ENCODE assay signal across 14 cellular contexts in genomic region chr21:41477641-41478318, GRCh38. TPM values are rescaled to one million over a fixed set of nuclear protein-coding genes. Genes with fewer than 3 reads are reported as not detected.
A peak's percentile ranks its signal among the peaks of the same experiment; 100 is the strongest.
DNase-seq lines count a peak whose midpoint lies in the region; ATAC-seq, FAIRE-seq and TF ChIP-seq lines count a peak whose summit lies in the region.
"Had no signal": no experiment of that assay in that cellular context is flagged by ENCODE, and none has a peak within 500 bp of the region (broad histone marks: within the 10 kb centered on the region; RNA-seq: fewer than 3 reads in every experiment).

No MANE protein-coding gene starts in this region.

- no peak for TF ChIP-seq POLR2A in transverse colon (IDR thresholded peaks at IDR 0.05)

- H3K79me2 ChIP-seq in astrocyte (ENCODE audit: insufficient read depth, low read length), result no peaks in the 10 kb centered on the region

- 13 to 20% methylated on average over 4 to 14 of the region's 15 CpGs for WGBS in transverse colon (ENCODE audit: low coverage in 1 of 2), 2 donors

- H3K9me3 ChIP-seq in astrocyte (ENCODE audit: insufficient read depth, low read depth, low read length) (no peaks in the 10 kb centered on the region), left lung (no peaks in the 10 kb centered on the region), transverse colon (no peaks in the 10 kb centered on the region)

- H3K36me3 Mint-ChIP-seq in astrocyte (ENCODE audit: low read depth, unreplicated experiment), result no peaks in the 10 kb centered on the region

- FAIRE-seq in astrocyte (lab: Jason Lieb, UNC), result no peak
- FAIRE-seq: GM12891 had no signal

- TF ChIP-seq EP300 in transverse colon (IDR thresholded peaks at IDR 0.05; ENCODE audit: low read depth), result no peak

- no peaks in the 10 kb centered on the region for H4K20me1 ChIP-seq in astrocyte (ENCODE audit: insufficient read depth, low read length)

- H3K4me2 ChIP-seq in astrocyte (ENCODE audit: low read length), result no peak overlapping the region

- intact Hi-C loops in left lung (cut with DNase I), result no loop called here
- intact Hi-C loops in transverse colon (cut with DNase I; ENCODE audit: low total_unique reads), result no loop called here

- H3K4me1 Mint-ChIP-seq in astrocyte (ENCODE audit: low read depth, unreplicated experiment), result peaks cover 42% of the 10 kb centered on the region

- H3K9ac ChIP-seq in astrocyte (ENCODE audit: low read length), result no peak overlapping the region

- H3K36me3 ChIP-seq in astrocyte (ENCODE audit: insufficient read depth, low read length) (no peaks in the 10 kb centered on the region), left lung (peaks cover 0 to 8% of the 10 kb centered on the region in 2 donors), transverse colon (peaks cover 0 to 7% (median 0%) of the 10 kb centered on the region in 4 donors)

- no peak for TF ChIP-seq CTCF in astrocyte (IDR thresholded peaks at IDR 0.05; ENCODE audit: insufficient read depth, low read depth, low read length)
- TF ChIP-seq CTCF in left lung (IDR thresholded peaks at IDR 0.05), result no peak
- TF ChIP-seq CTCF in transverse colon (IDR thresholded peaks at IDR 0.05), result no peak

- DNase-seq in NCI-H1092 treated with DMSO at 0.1 percent for 48 hours (lab: John Stamatoyannopoulos, UW), result peak; percentile 19
- no peak for DNase-seq in NCI-H1092 (lab: John Stamatoyannopoulos, UW)
- DNase-seq in astrocyte (ENCODE audit: low read depth), result peak; percentile 18
- DNase-seq in left lung, result no peak
- no peak for DNase-seq in transverse colon
- DNase-seq in activated CD4-positive, CD25-positive, alpha-beta regulatory T cell (lab: John Stamatoyannopoulos, UW), result no peak
- DNase-seq in EL, result no peak
- DNase-seq: activated T-cell treated with anti-CD3 and anti-CD28 coated beads, Interleukin-2, amount 50 U/mL, for 24 hours; effector memory CD4-positive, alpha-beta T cell; SHP77 had no signal

- no peaks in the 10 kb centered on the region for H3K27me3 Mint-ChIP-seq in astrocyte (ENCODE audit: low read depth, unreplicated experiment)

- ATAC-seq in left lung, result peak; percentile 33
- ATAC-seq in HG03095 (IDR thresholded peaks at IDR 0.05; ENCODE audit: unreplicated experiment), result no peak
- ATAC-seq: HCT116 had no signal

- H3K27ac ChIP-seq in astrocyte (ENCODE audit: low read depth, low read length) (no peak overlapping the region), left lung (peak overlapping the region; percentile 37 to 53), transverse colon (peak overlapping the region; percentile 15 to 67 (median 38))

- H3K9me3 Mint-ChIP-seq in astrocyte (ENCODE audit: unreplicated experiment), result no peaks in the 10 kb centered on the region
- H3K9me3 Mint-ChIP-seq: activated T-cell treated with anti-CD3 and anti-CD28 coated beads, Interleukin-2, amount 50 U/mL, for 24 hours had no signal

- H3K27ac Mint-ChIP-seq in astrocyte (ENCODE audit: unreplicated experiment), result peak overlapping the region; percentile 55
- H3K27ac Mint-ChIP-seq: activated T-cell treated with anti-CD3 and anti-CD28 coated beads, Interleukin-2, amount 50 U/mL, for 24 hours had no signal

- H3K4me1 ChIP-seq in astrocyte (ENCODE audit: insufficient read depth, low read length) (peaks cover 9% of the 10 kb centered on the region), left lung (peaks cover 10 to 17% of the 10 kb centered on the region in 2 donors), transverse colon (peaks cover 6 to 33% (median 23%) of the 10 kb centered on the region in 4 donors)

- H3K4me3 ChIP-seq in astrocyte (ENCODE audit: insufficient read depth, low read depth, low read length), result no peak overlapping the region
- no peak overlapping the region for H3K4me3 ChIP-seq in left lung
- no peak overlapping the region for H3K4me3 ChIP-seq in transverse colon

- no peaks in the 10 kb centered on the region for H3K27me3 ChIP-seq in astrocyte (ENCODE audit: insufficient read depth, low read length)
- H3K27me3 ChIP-seq in left lung, result peaks cover 0 to 13% of the 10 kb centered on the region in 2 donors
- no peaks in the 10 kb centered on the region for H3K27me3 ChIP-seq in transverse colon

- no peak overlapping the region for H2AFZ ChIP-seq in astrocyte (ENCODE audit: low read depth, low read length)

- in situ Hi-C loops in transverse colon (cut with MboI; ENCODE audit: low pct_ligation_motif_present in 1 of 4, low pct_unique_long_range_greater_than_20kb in 1 of 4, low sequenced_read_pairs in 3 of 4), result no loop called here

- H3K4me3 Mint-ChIP-seq in astrocyte (ENCODE audit: unreplicated experiment), result peak overlapping the region; percentile 55
- H3K4me3 Mint-ChIP-seq: activated T-cell treated with anti-CD3 and anti-CD28 coated beads, Interleukin-2, amount 50 U/mL, for 24 hours had no signal

RNA-seq across cellular contexts. Expression of gene TMPRSS2, which starts 30.2 kb away (rescaled TPM):
- total RNA-seq in astrocyte, result 0.84 and 0.89 TPM in 2 replicates
- 100 to 1,000 TPM in 1 of 2 donors, 10 to 100 TPM in 1; 56.8 to 137 TPM for total RNA-seq in left lung
- total RNA-seq in transverse colon, result 100 to 1,000 TPM in 3 of 4 donors, 10 to 100 TPM in 1; 65.3 to 557 (median 485) TPM
- total RNA-seq: A172 had no signal

RNA-seq across cellular contexts. Expression of gene MX1, which starts 51.7 kb away (rescaled TPM):
- total RNA-seq in astrocyte (420 and 434 TPM in 2 replicates), left lung (10 to 100 TPM; 59.8 to 66.3 TPM), transverse colon (10 to 100 TPM; 27.3 to 82.2 (median 61.9) TPM)

Comparison
In these comparisons a context has a peak if more than half of its experiments do, and no peak if none do; other contexts are left out.
1. DNase-seq: peak in NCI-H1092 treated with DMSO at 0.1 percent for 48 hours (single experiment) and astrocyte (single experiment); none in NCI-H1092 (single experiment), left lung (0 of 2), transverse colon (single experiment), activated CD4-positive, CD25-positive, alpha-beta regulatory T cell (0 of 4) and EL (single experiment).
2. RNA of gene TMPRSS2, which starts 30.2 kb away (total RNA-seq): 65.3 to 557 TPM in transverse colon and 56.8 to 137 TPM in left lung; 0.84 to 0.89 TPM in astrocyte; every median in the first group is over 10 times any median in the second.